ENCODE assay signal across 10 cellular contexts in genomic region chr4:102734116-102734515, GRCh38. TPM values are rescaled to one million over a fixed set of nuclear protein-coding genes. Genes with fewer than 3 reads are reported as not detected.
DNase-seq lines count a peak whose midpoint lies in the region; ATAC-seq and TF ChIP-seq lines count a peak whose summit lies in the region.
"Had no signal": no experiment of that assay in that cellular context is flagged by ENCODE, and none has a peak within 500 bp of the region (broad histone marks: within the 10 kb centered on the region; RNA-seq: fewer than 3 reads in every experiment).

No MANE protein-coding gene starts in this region.

- H3K9me3 ChIP-seq in Caco-2 (0 out of 2 replicates have a peak, but pooled peaks cover 4% of the 10 kb centered on the region), esophagus squamous epithelium (no peaks in the 10 kb centered on the region)

- H3K27ac ChIP-seq in esophagus squamous epithelium: no peak overlapping the region
- H3K27ac ChIP-seq: foreskin keratinocyte had no signal

- H3K4me1 Mint-ChIP-seq in Caco-2 (ENCODE audit: low read depth, unreplicated experiment): peaks cover 32% of the 10 kb centered on the region
- H3K4me1 Mint-ChIP-seq in memory B cell: peaks cover 48% of the 10 kb centered on the region

- TF ChIP-seq CTCF in Caco-2 (IDR thresholded peaks at IDR 0.05; ENCODE audit: insufficient read depth in 1 of 2, low read depth in 1 of 2, low read length in 1 of 2, severe bottlenecking in 1 of 2, unreplicated experiment in 1 of 2) (no peak), esophagus squamous epithelium (IDR thresholded peaks at IDR 0.05) (no peak)

- ATAC-seq in GM21360 (IDR thresholded peaks at IDR 0.05; ENCODE audit: unreplicated experiment): peak; percentile 7
- peak; percentile 1 for ATAC-seq in HG03442 (IDR thresholded peaks at IDR 0.05; ENCODE audit: unreplicated experiment)
- ATAC-seq in memory B cell (ENCODE audit: low read depth): no peak
- no peak for ATAC-seq in HG03139 (IDR thresholded peaks at IDR 0.05; ENCODE audit: unreplicated experiment)

- POLR2A ChIA-PET in Caco-2 (lab: Charles Lee): no interaction called here

- H3K4me3 ChIP-seq in Caco-2 (ENCODE audit: low read depth, low read length) (no peak overlapping the region), esophagus squamous epithelium (no peak overlapping the region)

- peaks cover 7% of the 10 kb centered on the region for H3K9me3 Mint-ChIP-seq in Caco-2 (ENCODE audit: unreplicated experiment)
- H3K9me3 Mint-ChIP-seq in memory B cell: peaks cover 11% of the 10 kb centered on the region

- CTCF ChIA-PET in Caco-2 (lab: Charles Lee): no interaction called here

- H3K4me3 Mint-ChIP-seq in Caco-2 (ENCODE audit: unreplicated experiment) (no peak overlapping the region), memory B cell (no peak overlapping the region)
- H3K4me3 Mint-ChIP-seq: CD4-positive, alpha-beta memory T cell had no signal

- intact Hi-C loops in Caco-2 (cut with micrococcal nuclease; ENCODE audit: unreplicated experiment) (no loop called here), esophagus squamous epithelium (cut with DNase I) (no loop called here)

- H3K36me3 ChIP-seq in Caco-2 (ENCODE audit: control insufficient read depth, insufficient read depth, low read length) (no peaks in the 10 kb centered on the region; the same call in 1 of the 2 replicates), esophagus squamous epithelium (no peaks in the 10 kb centered on the region)

- H3K27ac Mint-ChIP-seq in Caco-2 (ENCODE audit: unreplicated experiment): peak overlapping the region; percentile 27
- H3K27ac Mint-ChIP-seq in memory B cell: peak overlapping the region; percentile 84

- BruUV-seq in Caco-2 (replicated peaks; lab: Mats Ljungman, UMichigan): no TSS peak

- H3K27me3 ChIP-seq in Caco-2 (replicated peaks; ENCODE audit: control insufficient read depth, insufficient read depth, low read length): no peaks in the 10 kb centered on the region
- no peaks in the 10 kb centered on the region for H3K27me3 ChIP-seq in esophagus squamous epithelium
- H3K27me3 ChIP-seq: foreskin keratinocyte had no signal

- no peak for TF ChIP-seq POLR2A in esophagus squamous epithelium (IDR thresholded peaks at IDR 0.05)

- H3K4me1 ChIP-seq in Caco-2: peaks cover 31% of the 10 kb centered on the region
- no peaks in the 10 kb centered on the region for H3K4me1 ChIP-seq in esophagus squamous epithelium
- H3K4me1 ChIP-seq: foreskin keratinocyte had no signal

- peaks cover 13% of the 10 kb centered on the region for H3K36me3 Mint-ChIP-seq in Caco-2 (ENCODE audit: insufficient read depth, unreplicated experiment)
- H3K36me3 Mint-ChIP-seq in memory B cell: peaks cover 52% of the 10 kb centered on the region

- no peak for DNase-seq in Caco-2
- DNase-seq in memory B cell (ENCODE audit: low spot score in 2 of 2): no peak
- no peak for DNase-seq in hippocampal formation (lab: John Stamatoyannopoulos, UW)
- DNase-seq in inferior parietal cortex (ENCODE audit: extremely low spot score): no peak
- DNase-seq in esophagus squamous epithelium (lab: John Stamatoyannopoulos, UW): no peak
- DNase-seq: CD4-positive, alpha-beta memory T cell; foreskin keratinocyte had no signal

- WGBS in esophagus squamous epithelium, 2 donors: 94 to 95% methylated on average over 2 to 4 of the region's 5 CpGs

- H3K27me3 Mint-ChIP-seq in Caco-2 (ENCODE audit: insufficient read depth, unreplicated experiment): no peaks in the 10 kb centered on the region
- no peaks in the 10 kb centered on the region for H3K27me3 Mint-ChIP-seq in memory B cell
- H3K27me3 Mint-ChIP-seq: CD4-positive, alpha-beta memory T cell had no signal

RNA-seq across cellular contexts. Expression of gene MANBA, which starts 26.7 kb away (rescaled TPM):
- total RNA-seq in Caco-2 (2022) (52.1 and 53.5 TPM in 2 replicates), esophagus squamous epithelium (10 to 100 TPM; 10.4 to 21.7 (median 15.1) TPM)

Comparison
In these comparisons a context has a peak if more than half of its experiments do, and no peak if none do; other contexts are left out.
1. ATAC-seq: peak in GM21360 (single experiment) and HG03442 (single experiment); none in memory B cell (single experiment) and HG03139 (single experiment).